1 cellular context compared by ENCODE assay signal in genomic region chr1:58782308-58783089, GRCh38.
TF ChIP-seq lines count a peak whose summit lies in the region.

No MANE protein-coding gene starts in this region.

TF ChIP-seq in HepG2, 621 proteins besides CTCF, POLR2A, EP300 and RAD21 (continued from another document and continues in another):
- peak; percentile 40; the same call in 1 of the 2 replicates for TF ChIP-seq ZNF276 (CRISPR knock-in tag; IDR thresholded peaks at IDR 0.05; ENCODE audit: low read depth)
- TF ChIP-seq FOSL1 (CRISPR knock-in tag; IDR thresholded peaks at IDR 0.05; ENCODE audit: borderline replicate concordance): no peak
- peak; percentile 50; the same call in 1 of the 2 replicates for TF ChIP-seq BORCS8-MEF2B (CRISPR knock-in tag; IDR thresholded peaks at IDR 0.05)
- TF ChIP-seq ZBTB10 (CRISPR knock-in tag; IDR thresholded peaks at IDR 0.05; ENCODE audit: borderline replicate concordance): 0 out of 2 replicates have a peak, but pooled peaks have one; percentile 58
- TF ChIP-seq ZNF446 (CRISPR knock-in tag; IDR thresholded peaks at IDR 0.05): peak; percentile 66; the same call in 1 of the 2 replicates
- peak; percentile 17; the same call in 1 of the 2 replicates for TF ChIP-seq UBTF (CRISPR knock-in tag; IDR thresholded peaks at IDR 0.05)
- TF ChIP-seq NFAT5 (CRISPR knock-in tag; IDR thresholded peaks at IDR 0.05): peak; percentile 71; the same call in 1 of the 2 replicates
- TF ChIP-seq MYC (CRISPR knock-in tag; IDR thresholded peaks at IDR 0.05; ENCODE audit: borderline replicate concordance): peak; percentile 62
- no peak for TF ChIP-seq HNF1B (CRISPR knock-in tag; IDR thresholded peaks at IDR 0.05)
- TF ChIP-seq ZNF776 (CRISPR knock-in tag; IDR thresholded peaks at IDR 0.05): peak; percentile 93; the same call in 1 of the 2 replicates
- no peak for TF ChIP-seq ZNF746 (CRISPR knock-in tag; IDR thresholded peaks at IDR 0.05)
- TF ChIP-seq ZNF546 (CRISPR knock-in tag; conservative IDR thresholded peaks at IDR 0.05): no peak
- TF ChIP-seq IRF2 (CRISPR knock-in tag; IDR thresholded peaks at IDR 0.05): no peak
- 0 out of 2 replicates have a peak, but pooled peaks have one; percentile 29 for TF ChIP-seq KLF15 (CRISPR knock-in tag; IDR thresholded peaks at IDR 0.05; ENCODE audit: borderline replicate concordance)
- 0 out of 2 replicates have a peak, but pooled peaks have one; percentile 38 for TF ChIP-seq ZNF816 (CRISPR knock-in tag; IDR thresholded peaks at IDR 0.05; ENCODE audit: borderline replicate concordance)
- TF ChIP-seq TERF1 (CRISPR knock-in tag; IDR thresholded peaks at IDR 0.05): 0 out of 2 replicates have a peak, but pooled peaks have one; percentile 40
- no peak for TF ChIP-seq ZBTB14 (CRISPR knock-in tag; IDR thresholded peaks at IDR 0.05)
- TF ChIP-seq ZNF710 (CRISPR knock-in tag; IDR thresholded peaks at IDR 0.05; ENCODE audit: borderline replicate concordance): peak; percentile 75; the same call in 1 of the 2 replicates
- 0 out of 2 replicates have a peak, but pooled peaks have one; percentile 19 for TF ChIP-seq ZNF563 (CRISPR knock-in tag; IDR thresholded peaks at IDR 0.05)
- no peak for TF ChIP-seq TFAP4 (IDR thresholded peaks at IDR 0.05; ENCODE audit: borderline replicate concordance, low read depth)
- peak; percentile 25 for TF ChIP-seq PRPF4 (IDR thresholded peaks at IDR 0.05; ENCODE audit: low read depth, low read length, poor library complexity, severe bottlenecking)
